Comparison of ENCODE assay signal across 10 cellular contexts in genomic region chr10:109893371-109893770, GRCh38. TPM values are rescaled to one million over a fixed set of nuclear protein-coding genes. Genes with fewer than 3 reads are reported as not detected.
A peak's percentile ranks its signal among the peaks of the same experiment; 100 is the strongest.
DNase-seq lines count a peak whose midpoint lies in the region; ATAC-seq and TF ChIP-seq lines count a peak whose summit lies in the region.
"Had no signal": no experiment of that assay in that cellular context is flagged by ENCODE, and none has a peak within 500 bp of the region (broad histone marks: within the 10 kb centered on the region; RNA-seq: fewer than 3 reads in every experiment).

No MANE protein-coding gene starts in this region.

- peaks cover 0 to 37% (median 6%) of the 10 kb centered on the region in 9 donors for H3K36me3 ChIP-seq in heart right ventricle
- H3K36me3 ChIP-seq in body of pancreas (replicated peaks in 1 of 2; ENCODE audit: insufficient read depth in 1 of 2, low read depth in 2 of 2), result no peaks in the 10 kb centered on the region
- H3K36me3 ChIP-seq in mesodermal cell (ENCODE audit: control insufficient read depth, insufficient read depth, low read length), result peaks cover 45% of the 10 kb centered on the region
- peaks cover 0 to 8% (median 4%) of the 10 kb centered on the region in 3 donors for H3K36me3 ChIP-seq in tibial artery

- H3K27me3 ChIP-seq in heart right ventricle (no peaks in the 10 kb centered on the region), body of pancreas (no peaks in the 10 kb centered on the region), tibial artery (no peaks in the 10 kb centered on the region)

- H3K9me3 ChIP-seq in heart right ventricle, result no peaks in the 10 kb centered on the region
- no peaks in the 10 kb centered on the region for H3K9me3 ChIP-seq in body of pancreas
- H3K9me3 ChIP-seq in mesodermal cell (ENCODE audit: control insufficient read depth, low read length), result peaks cover 3% of the 10 kb centered on the region
- H3K9me3 ChIP-seq in tibial artery, result no peaks in the 10 kb centered on the region

- H3K4me1 ChIP-seq in heart right ventricle (peaks cover 15 to 92% (median 72%) of the 10 kb centered on the region in 9 donors), body of pancreas (peaks cover 66% of the 10 kb centered on the region), mesodermal cell (ENCODE audit: control insufficient read depth, insufficient read depth, low read length, poor library complexity, severe bottlenecking) (peaks cover 51% of the 10 kb centered on the region), tibial artery (peaks cover 0 to 91% (median 71%) of the 10 kb centered on the region in 4 donors)

- no peak for TF ChIP-seq POLR2A in body of pancreas (IDR thresholded peaks at IDR 0.05)

- intact Hi-C loops in heart right ventricle (cut with DNase I) (loop anchor here in 4 of 10 donors (5.0 to 10.0 kb wide), 5 partner anchors 34 to 384 kb away; partner anchors contain the start of gene ADD3 (in 2 of the 4)), cardiac septum (cut with DNase I) (no loop called here), body of pancreas (cut with DNase I) (no loop called here), tibial artery (cut with DNase I; ENCODE audit: low total_unique reads) (no loop called here)

- DNase-seq in heart right ventricle (no peak), cardiac septum (ENCODE audit: low spot score) (no peak), body of pancreas (no peak), tibial artery (no peak)
- DNase-seq in activated CD4-positive, alpha-beta T cell treated with anti-CD3 and anti-CD28 coated beads for 1 hour, result no peak
- DNase-seq: NCI-H1092 treated with DMSO at 0.1 percent for 48 hours, NCI-H510A treated with DMSO at 0.1 percent for 48 hours had no signal

- ATAC-seq in heart right ventricle (no peak), body of pancreas (no peak), GM21825 (IDR thresholded peaks at IDR 0.05; ENCODE audit: unreplicated experiment) (no peak), GM18520 (IDR thresholded peaks at IDR 0.05; ENCODE audit: unreplicated experiment) (no peak)

- H3K4me3 ChIP-seq in heart right ventricle (no peak overlapping the region), body of pancreas (no peak overlapping the region), mesodermal cell (ENCODE audit: extremely low read depth, insufficient read depth, low read length, poor library complexity, severe bottlenecking) (no peak overlapping the region), tibial artery (no peak overlapping the region)

- TF ChIP-seq CTCF in heart right ventricle (IDR thresholded peaks at IDR 0.05) (no peak), body of pancreas (IDR thresholded peaks at IDR 0.05) (no peak), tibial artery (IDR thresholded peaks at IDR 0.05) (no peak)

- 95 to 98% methylated on average over 4 of the region's 4 CpGs for WGBS in heart right ventricle, 2 donors
- 81 to 88% methylated on average over 4 of the region's 4 CpGs for WGBS in body of pancreas, 2 donors
- WGBS in mesodermal cell (ENCODE audit: insufficient coverage in 2 of 2), 2 experiments, result 100% methylated on average over 2 of the region's 4 CpGs; no CpG with 5 or more reads in 1 of the 2 experiments

- peak overlapping the region; percentile 39 to 86 (median 72) for H3K27ac ChIP-seq in heart right ventricle
- H3K27ac ChIP-seq in body of pancreas, result peak overlapping the region in 3 of 4 donors; percentile 14 to 60 (median 42)
- H3K27ac ChIP-seq in mesodermal cell (ENCODE audit: low read depth, low read length, severe bottlenecking), result peak overlapping the region; percentile 86
- H3K27ac ChIP-seq in tibial artery, result peak overlapping the region; percentile 84 to 85

RNA-seq across cellular contexts. Expression of gene XPNPEP1, which starts 29.9 kb away (rescaled TPM):
- 10 to 100 TPM; 35.8 to 51.6 (median 43.5) TPM for total RNA-seq in heart right ventricle
- polyA plus RNA-seq in heart right ventricle, result 10 to 100 TPM; 15.9 to 33.2 TPM
- 43.5 TPM for total RNA-seq in cardiac septum
- total RNA-seq in body of pancreas, result 100 to 1,000 TPM in 1 of 2 donors, 10 to 100 TPM in 1; 77.6 to 104 TPM
- 74.6 TPM for polyA plus RNA-seq in mesodermal cell (2013, experiment 1 of 2)
- polyA plus RNA-seq in mesodermal cell (2013, experiment 2 of 2), result 64.3 TPM
